Comparison of ENCODE assay signal across 7 cellular contexts in the genomic region with DNA sequence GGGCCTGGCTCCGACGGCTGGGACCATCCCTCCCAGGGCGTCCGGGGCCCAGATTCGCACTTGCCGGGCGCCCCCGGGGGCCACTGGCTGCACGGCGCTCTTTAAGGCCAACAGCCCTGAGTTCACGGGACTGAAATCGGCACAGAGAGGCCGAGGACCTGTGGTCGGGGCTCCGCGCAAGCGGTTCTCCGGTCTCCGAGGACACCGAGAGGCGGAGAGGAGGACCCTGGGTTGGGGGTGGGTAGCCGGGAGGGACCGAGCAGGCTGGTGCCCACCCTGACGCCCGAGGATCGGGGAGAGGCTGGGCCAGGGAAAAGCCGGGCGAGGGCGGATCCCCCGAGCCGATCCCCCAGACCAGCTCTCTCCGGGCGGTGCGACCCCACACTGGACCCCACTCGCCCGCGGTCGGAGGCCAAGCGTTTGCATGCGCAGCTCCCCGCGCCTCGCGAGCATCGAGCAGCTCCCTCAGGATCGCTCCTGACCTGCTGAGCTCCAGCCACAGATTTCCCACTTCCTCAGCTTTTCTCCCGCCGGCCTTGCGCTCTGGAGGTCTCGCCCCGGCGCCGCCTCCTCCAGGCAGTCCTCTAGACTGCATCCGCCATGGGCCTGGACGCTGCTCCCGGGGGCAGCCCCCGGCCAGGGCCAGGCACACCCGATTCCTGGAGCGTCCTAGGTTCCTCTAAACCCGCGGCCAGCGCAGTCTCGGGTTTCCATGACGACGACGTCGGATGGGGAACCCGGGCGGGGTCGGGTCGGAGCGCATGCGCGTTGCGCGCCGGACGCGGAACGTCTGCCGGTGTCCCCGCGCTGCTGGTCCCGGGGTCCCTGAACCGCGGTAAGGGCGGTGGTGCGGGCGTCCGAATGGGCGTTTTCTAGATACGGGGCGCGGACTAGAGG. TPM values are rescaled to one million over a fixed set of nuclear protein-coding genes. Genes with fewer than 3 reads are reported as not detected.
DNase-seq lines count a peak whose midpoint lies in the region; ATAC-seq and TF ChIP-seq lines count a peak whose summit lies in the region.

No MANE protein-coding gene starts in this region.

- 1% methylated on average over 92 to 94 of the region's 94 CpGs for WGBS in lung, 2 donors

- ATAC-seq in GM18498 (IDR thresholded peaks at IDR 0.05; ENCODE audit: unreplicated experiment): peak; percentile 78
- peak; percentile 62 for ATAC-seq in HG03025 (IDR thresholded peaks at IDR 0.05; ENCODE audit: low FRiP score, unreplicated experiment)
- peak; percentile 69 for ATAC-seq in lung (ENCODE audit: insufficient read depth, low FRiP score)

- TF ChIP-seq CTCF in lung (IDR thresholded peaks at IDR 0.05; ENCODE audit: control extremely low read depth, extremely low read depth): no peak

- H3K36me3 ChIP-seq in lung (ENCODE audit: control insufficient read depth in 2 of 2, insufficient read depth in 2 of 2, low read length in 2 of 2): no peaks in the 10 kb centered on the region

- H3K27me3 Mint-ChIP-seq in activated CD4-positive, alpha-beta memory T cell treated with anti-CD3 and anti-CD28 coated beads, Interleukin-2, amount 10 ng/mL, durations not matched to agents 7 days and 5 days: peaks cover 23% of the 10 kb centered on the region

- no peaks in the 10 kb centered on the region for H3K9me3 Mint-ChIP-seq in activated CD4-positive, alpha-beta memory T cell treated with anti-CD3 and anti-CD28 coated beads, Interleukin-2, amount 10 ng/mL, durations not matched to agents 7 days and 5 days

- H3K27me3 ChIP-seq in lung (ENCODE audit: control insufficient read depth, insufficient read depth): peaks cover 19% of the 10 kb centered on the region

- POLR2A ChIA-PET in activated CD4-positive, alpha-beta memory T cell treated with anti-CD3 and anti-CD28 coated beads, Interleukin-2, amount 10 ng/mL, durations not matched to agents 7 days and 5 days (lab: Charles Lee): interaction anchor here (0.6 to 0.8 kb wide), 2 partner anchors 32 to 329 kb away, joined by 3 read pairs; partner anchors contain the start of gene SLBP

- DNase-seq in NCI-H69 (lab: John Stamatoyannopoulos, UW) (peak; percentile 80), lung (ENCODE audit: low spot score) (peak; percentile 81)
- peak; percentile 89 for DNase-seq in activated CD4-positive, alpha-beta memory T cell treated with anti-CD3 and anti-CD28 coated beads, Interleukin-2, amount 10 ng/mL, durations not matched to agents 7 days and 5 days
- peak; percentile 67 for DNase-seq in effector CD4-positive, alpha-beta T cell
- DNase-seq in stimulated activated CD4-positive, alpha-beta T cell treated with anti-CD3 and anti-CD28 coated beads, Interleukin-4, amount 100 ng/mL, for 48 hours (ENCODE audit: low read depth in 2 of 2): peak; percentile 87 to 88

- peaks cover 0 to 17% of the 10 kb centered on the region in 2 donors for H3K4me1 ChIP-seq in lung (ENCODE audit: control insufficient read depth in 2 of 2, insufficient read depth in 2 of 2, low read length in 2 of 2)

- peaks cover 5% of the 10 kb centered on the region for H3K4me1 Mint-ChIP-seq in activated CD4-positive, alpha-beta memory T cell treated with anti-CD3 and anti-CD28 coated beads, Interleukin-2, amount 10 ng/mL, durations not matched to agents 7 days and 5 days

- H3K4me3 Mint-ChIP-seq in activated CD4-positive, alpha-beta memory T cell treated with anti-CD3 and anti-CD28 coated beads, Interleukin-2, amount 10 ng/mL, durations not matched to agents 7 days and 5 days: peak overlapping the region; percentile 74

- no peaks in the 10 kb centered on the region for H3K36me3 Mint-ChIP-seq in activated CD4-positive, alpha-beta memory T cell treated with anti-CD3 and anti-CD28 coated beads, Interleukin-2, amount 10 ng/mL, durations not matched to agents 7 days and 5 days (ENCODE audit: low read depth)

- no peak overlapping the region for H3K27ac Mint-ChIP-seq in activated CD4-positive, alpha-beta memory T cell treated with anti-CD3 and anti-CD28 coated beads, Interleukin-2, amount 10 ng/mL, durations not matched to agents 7 days and 5 days

- peaks cover 0 to 18% of the 10 kb centered on the region in 2 donors for H3K9me3 ChIP-seq in lung (ENCODE audit: control insufficient read depth in 2 of 2, insufficient read depth in 1 of 2, low read length in 1 of 2)

- H3K27ac ChIP-seq in lung (ENCODE audit: low read depth in 1 of 2, low read length in 1 of 2): no peak overlapping the region

- CTCF ChIA-PET in activated CD4-positive, alpha-beta memory T cell treated with anti-CD3 and anti-CD28 coated beads, Interleukin-2, amount 10 ng/mL, durations not matched to agents 7 days and 5 days (lab: Charles Lee): no interaction called here

- H3K4me3 ChIP-seq in lung: peak overlapping the region; percentile 44

RNA-seq across cellular contexts. Expression of gene NAT8L, which starts 17.6 kb away (rescaled TPM):
- under 1 TPM; 0.08 to 0.10 TPM for total RNA-seq in activated CD4-positive, alpha-beta memory T cell treated with anti-CD3 and anti-CD28 coated beads, Interleukin-2, amount 10 ng/mL, durations not matched to agents 7 days and 5 days
- total RNA-seq in lung: under 1 TPM; 0.28 to 0.46 TPM
- polyA plus RNA-seq in lung: under 1 TPM; 0.05 to 0.06 TPM

RNA-seq across cellular contexts. Expression of gene NELFA, which starts 32.7 kb away (rescaled TPM):
- total RNA-seq in activated CD4-positive, alpha-beta memory T cell treated with anti-CD3 and anti-CD28 coated beads, Interleukin-2, amount 10 ng/mL, durations not matched to agents 7 days and 5 days: 10 to 100 TPM; 34.2 to 36.0 TPM
- 10 to 100 TPM; 31.3 to 33.6 TPM for total RNA-seq in lung
- polyA plus RNA-seq in lung: 10 to 100 TPM; 17.8 to 18.2 TPM
